ENCODE assay signal across 8 cellular contexts in the genomic region with DNA sequence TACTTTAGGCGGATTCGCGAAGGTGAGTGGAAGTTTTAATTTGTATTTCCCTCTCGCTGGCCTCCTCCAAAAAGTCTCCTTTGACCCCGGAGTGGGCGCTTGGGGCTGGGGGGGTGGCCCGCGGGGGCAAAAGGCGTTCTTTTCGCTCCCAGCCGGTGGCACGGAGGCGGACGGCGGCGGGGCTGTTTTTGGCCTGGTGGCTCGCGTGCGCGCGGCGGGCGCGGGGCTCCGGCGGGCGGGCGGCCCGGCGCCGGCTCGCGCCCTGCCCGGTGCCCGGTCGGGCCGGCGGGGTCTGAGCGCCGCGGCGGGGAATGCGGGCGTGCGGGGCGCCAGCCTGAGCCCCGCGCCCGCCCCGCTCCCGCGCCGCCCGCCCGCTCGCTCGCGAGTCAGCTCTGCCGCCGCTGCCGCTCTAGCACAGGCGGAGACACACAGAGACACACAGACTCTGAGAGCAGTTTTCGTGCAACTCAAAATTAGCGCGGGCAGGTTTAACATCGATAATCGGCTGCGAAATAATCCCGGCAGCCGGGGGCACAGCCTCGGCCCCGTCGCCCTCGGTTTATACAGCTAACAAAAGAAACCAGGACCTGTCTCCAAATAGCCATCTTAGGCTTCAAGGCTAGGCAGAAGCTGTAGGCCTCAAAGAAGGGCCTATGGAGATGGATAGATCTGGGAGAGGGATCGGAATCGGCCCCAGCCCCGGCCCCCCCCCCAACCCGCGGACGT. TPM values are rescaled to one million over a fixed set of nuclear protein-coding genes. Genes with fewer than 3 reads are reported as not detected.
DNase-seq lines count a peak whose midpoint lies in the region; ATAC-seq and TF ChIP-seq lines count a peak whose summit lies in the region.

No MANE protein-coding gene starts in this region.

- peak overlapping the region; percentile 82 to 99 (median 93) for H3K27ac Mint-ChIP-seq in naive thymus-derived CD4-positive, alpha-beta T cell

- H3K36me3 ChIP-seq in BJ (ENCODE audit: control insufficient read depth, insufficient read depth, low read length) (no peaks in the 10 kb centered on the region), HEK293 (ENCODE audit: control insufficient read depth in 2 of 2, insufficient read depth in 1 of 2, low read length in 2 of 2) (peaks cover 6 to 12% of the 10 kb centered on the region in 2 experiments; a peak in 2 of 3 replicates), OCI-LY7 (ENCODE audit: insufficient read depth, low read length) (peaks cover 27% of the 10 kb centered on the region)
- H3K36me3 ChIP-seq in naive thymus-derived CD4-positive, alpha-beta T cell (ENCODE audit: control insufficient read depth in 2 of 3, insufficient read depth in 3 of 3, low read length in 3 of 3), result peaks cover 0 to 12% (median 0%) of the 10 kb centered on the region in 3 experiments

- H3K27me3 Mint-ChIP-seq in naive thymus-derived CD4-positive, alpha-beta T cell, result no peaks in the 10 kb centered on the region

- H3K36me3 Mint-ChIP-seq in naive thymus-derived CD4-positive, alpha-beta T cell, result peaks cover 0 to 27% (median 3%) of the 10 kb centered on the region in 5 donors

- peak overlapping the region; percentile 85 to 100 (median 95) for H3K4me3 Mint-ChIP-seq in naive thymus-derived CD4-positive, alpha-beta T cell

- H3K4me3 ChIP-seq in BJ (ENCODE audit: low read depth, low read length), result peak overlapping the region; percentile 88
- peak overlapping the region; percentile 82 for H3K4me3 ChIP-seq in HEK293 (ENCODE audit: low read depth, low read length)
- peak overlapping the region; percentile 98 for H3K4me3 ChIP-seq in OCI-LY7 (ENCODE audit: low read depth, low read length, poor library complexity, severe bottlenecking)
- H3K4me3 ChIP-seq in fibroblast of mammary gland (ENCODE audit: control insufficient read depth, low read depth, low read length), result peak overlapping the region; percentile 77
- H3K4me3 ChIP-seq in naive thymus-derived CD4-positive, alpha-beta T cell (ENCODE audit: low read length), result peak overlapping the region; percentile 73

- peak overlapping the region; percentile 81 for H3K4me2 ChIP-seq in OCI-LY7 (ENCODE audit: low read length)

- DNase-seq in BJ (ENCODE audit: low read depth) (no peak), OCI-LY7 (ENCODE audit: low spot score) (peak; percentile 80), fibroblast of mammary gland (ENCODE audit: low read depth) (peak; percentile 45)
- DNase-seq in activated T-helper 1 cell treated with anti-CD3 and anti-CD28 coated beads, Interleukin-2, amount 50 U/mL, for 16 hours (ENCODE audit: low read depth in 1 of 2, low spot score in 1 of 2), result peak; percentile 30 to 38
- DNase-seq in naive thymus-derived CD4-positive, alpha-beta T cell, result peak; percentile 40 to 77 (median 65)
- peak; percentile 46 for DNase-seq in stimulated activated naive CD4-positive, alpha-beta T cell treated with Interleukin-2 at 50 U/mL for 16 hours (lab: John Stamatoyannopoulos, UW)

- TF ChIP-seq CTCF in BJ (IDR thresholded peaks at IDR 0.05; ENCODE audit: insufficient read depth, low read depth, low read length) (no peak), HEK293 (tag by site-specific recombination; IDR thresholded peaks at IDR 0.05) (no peak), OCI-LY7 (conservative IDR thresholded peaks at IDR 0.05; ENCODE audit: low read length) (no peak; the same call in 1 of the 2 replicates), fibroblast of mammary gland (conservative IDR thresholded peaks at IDR 0.05; ENCODE audit: control insufficient read depth, insufficient read depth, low read depth, low read length) (no peak)

- ATAC-seq in naive thymus-derived CD4-positive, alpha-beta T cell, result no peak
- ATAC-seq in HG03175 (IDR thresholded peaks at IDR 0.05; ENCODE audit: unreplicated experiment), result no peak

- intact Hi-C loops in OCI-LY7 (cut with micrococcal nuclease; ENCODE audit: unreplicated experiment), result no loop called here
- intact Hi-C loops in naive thymus-derived CD4-positive, alpha-beta T cell (cut with micrococcal nuclease), result loop anchor here (2.0 to 5.0 kb wide), 2 partner anchors 102 to 643 kb away; partner anchors contain the start of gene SLC38A2 (in 1 of the 2)

- POLR2A ChIA-PET in BJ (lab: Charles Lee), result no interaction called here
- POLR2A ChIA-PET in HEK293 (lab: Yijun Ruan, JAX), result interaction anchor here (0.8 to 1.1 kb wide), 5 partner anchors 13 to 515 kb away, joined by 3 to 5 read pairs (median 3); partner anchors contain the start of gene ANO6
- POLR2A ChIA-PET in OCI-LY7 (lab: Charles Lee), result interaction anchor here (0.6 to 1.2 kb wide), 4 partner anchors 19 to 1887 kb away, joined by 3 to 4 read pairs (median 3); no protein-coding TSS in a partner anchor
- POLR2A ChIA-PET in naive thymus-derived CD4-positive, alpha-beta T cell (lab: Charles Lee), result interaction anchor here (1.4 to 6.3 kb wide), 6 partner anchors 9 to 260 kb away, joined by 5 to 69 read pairs (median 34); partner anchors contain the start of gene SCAF11

- no peaks in the 10 kb centered on the region for H3K9me3 Mint-ChIP-seq in naive thymus-derived CD4-positive, alpha-beta T cell

- H3K9me3 ChIP-seq in HEK293 (ENCODE audit: control insufficient read depth, insufficient read depth, low read depth, low read length) (no peaks in the 10 kb centered on the region), OCI-LY7 (ENCODE audit: low read length) (no peaks in the 10 kb centered on the region)
- H3K9me3 ChIP-seq in naive thymus-derived CD4-positive, alpha-beta T cell (ENCODE audit: control insufficient read depth in 2 of 3, low read length in 3 of 3), result no peaks in the 10 kb centered on the region

- BruUV-seq in OCI-LY7 (replicated peaks; lab: Mats Ljungman, UMichigan), result no TSS peak

- H3K79me2 ChIP-seq in OCI-LY7 (ENCODE audit: insufficient read depth, low read depth, low read length), result peaks cover 68% of the 10 kb centered on the region

- H3K4me1 ChIP-seq in HEK293 (ENCODE audit: control insufficient read depth, insufficient read depth, low read length) (peaks cover 4% of the 10 kb centered on the region; the same call in 1 of the 2 replicates), OCI-LY7 (ENCODE audit: insufficient read depth, low read length, poor library complexity, severe bottlenecking) (peaks cover 17% of the 10 kb centered on the region)
- peaks cover 12 to 24% of the 10 kb centered on the region in 2 donors for H3K4me1 ChIP-seq in naive thymus-derived CD4-positive, alpha-beta T cell (ENCODE audit: control insufficient read depth in 2 of 2, insufficient read depth in 2 of 2, low read length in 2 of 2)

- H3K27me3 ChIP-seq in BJ (ENCODE audit: control insufficient read depth, insufficient read depth, low read length), result no peaks in the 10 kb centered on the region
- H3K27me3 ChIP-seq in naive thymus-derived CD4-positive, alpha-beta T cell (ENCODE audit: control insufficient read depth in 2 of 2, insufficient read depth in 2 of 2, low read length in 2 of 2), result no peaks in the 10 kb centered on the region

- peak overlapping the region; percentile 98 for H3K27ac ChIP-seq in HEK293 (ENCODE audit: extremely low read depth, low read depth, low read length)
- peak overlapping the region; percentile 97 for H3K27ac ChIP-seq in OCI-LY7 (ENCODE audit: low read depth, low read length, poor library complexity, severe bottlenecking)
- H3K27ac ChIP-seq in naive thymus-derived CD4-positive, alpha-beta T cell (ENCODE audit: low read depth, low read length), result peak overlapping the region; percentile 96

- H2AFZ ChIP-seq in OCI-LY7 (ENCODE audit: low read length), result peak overlapping the region; percentile 61; the same call in 1 of the 2 replicates

- peaks cover 4% of the 10 kb centered on the region; the same call in 1 of the 2 replicates for H4K20me1 ChIP-seq in OCI-LY7 (ENCODE audit: insufficient read depth, low read length)

- no peaks in the 10 kb centered on the region for H3K9me2 ChIP-seq in OCI-LY7 (ENCODE audit: insufficient read depth, low read length)

- CTCF ChIA-PET in BJ (lab: Yijun Ruan, JAX), result interaction anchor here (0.6 to 7.7 kb wide), 5 partner anchors 7 to 401 kb away, joined by 3 to 73 read pairs (median 3); no protein-coding TSS in a partner anchor
- CTCF ChIA-PET in HEK293 (lab: Yijun Ruan, JAX), result interaction anchor here (0.5 to 0.7 kb wide), 4 partner anchors 73 to 540 kb away, joined by 3 read pairs; no protein-coding TSS in a partner anchor
- CTCF ChIA-PET in OCI-LY7 (lab: Charles Lee; ENCODE audit: unreplicated experiment), result interaction anchor here (0.6 kb wide), 1 partner anchor 260 kb away, joined by 3 read pairs; the partner anchor contains the start of gene SCAF11
- CTCF ChIA-PET in naive thymus-derived CD4-positive, alpha-beta T cell (lab: Charles Lee), result interaction anchor here (0.6 to 7.2 kb wide), 5 partner anchors 14 to 186 kb away, joined by 3 to 58 read pairs (median 4); no protein-coding TSS in a partner anchor

- H3K4me1 Mint-ChIP-seq in naive thymus-derived CD4-positive, alpha-beta T cell, result peaks cover 19 to 44% (median 34%) of the 10 kb centered on the region in 7 donors

TF ChIP-seq in HEK293, 187 proteins besides CTCF, POLR2A, EP300 and RAD21 (continues in another document):
- TF ChIP-seq, protein P1, sequence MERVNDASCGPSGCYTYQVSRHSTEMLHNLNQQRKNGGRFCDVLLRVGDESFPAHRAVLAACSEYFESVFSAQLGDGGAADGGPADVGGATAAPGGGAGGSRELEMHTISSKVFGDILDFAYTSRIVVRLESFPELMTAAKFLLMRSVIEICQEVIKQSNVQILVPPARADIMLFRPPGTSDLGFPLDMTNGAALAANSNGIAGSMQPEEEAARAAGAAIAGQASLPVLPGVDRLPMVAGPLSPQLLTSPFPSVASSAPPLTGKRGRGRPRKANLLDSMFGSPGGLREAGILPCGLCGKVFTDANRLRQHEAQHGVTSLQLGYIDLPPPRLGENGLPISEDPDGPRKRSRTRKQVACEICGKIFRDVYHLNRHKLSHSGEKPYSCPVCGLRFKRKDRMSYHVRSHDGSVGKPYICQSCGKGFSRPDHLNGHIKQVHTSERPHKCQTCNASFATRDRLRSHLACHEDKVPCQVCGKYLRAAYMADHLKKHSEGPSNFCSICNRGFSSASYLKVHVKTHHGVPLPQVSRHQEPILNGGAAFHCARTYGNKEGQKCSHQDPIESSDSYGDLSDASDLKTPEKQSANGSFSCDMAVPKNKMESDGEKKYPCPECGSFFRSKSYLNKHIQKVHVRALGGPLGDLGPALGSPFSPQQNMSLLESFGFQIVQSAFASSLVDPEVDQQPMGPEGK (tag by site-specific recombination; IDR thresholded peaks at IDR 0.05), result 0 out of 2 replicates have a peak, but pooled peaks have one; percentile 4
- TF ChIP-seq ZBTB17 (tag by site-specific recombination; IDR thresholded peaks at IDR 0.05), result peak; percentile 68; the same call in 1 of the 2 replicates
- TF ChIP-seq ZNF274 (IDR thresholded peaks at IDR 0.05; ENCODE audit: low read length), result no peak
- TF ChIP-seq ZNF274 (tag by site-specific recombination; IDR thresholded peaks at IDR 0.05; ENCODE audit: borderline replicate concordance), result no peak
- peak; percentile 49 for TF ChIP-seq EGR2 (tag by site-specific recombination; IDR thresholded peaks at IDR 0.05; ENCODE audit: low read depth)

RNA-seq across cellular contexts. Expression of gene ARID2, which starts 0.8 kb away (rescaled TPM):
- polyA plus RNA-seq in BJ (2011; rRNA removed), result 11.1 and 15.7 TPM in 2 replicates
- 27.3 and 37.1 TPM in 2 replicates for polyA minus RNA-seq in BJ (2011; rRNA and poly(A)+ RNA removed)
- total RNA-seq in OCI-LY7 (2014; rRNA removed; shearing (Covaris generic)), result 30.1 and 30.5 TPM in 2 replicates
- total RNA-seq in OCI-LY7 (2022), result 44.9 and 49.5 TPM in 2 replicates
- 10 to 100 TPM; 46.0 to 61.0 (median 50.8) TPM for total RNA-seq in naive thymus-derived CD4-positive, alpha-beta T cell
- 10 to 100 TPM; 11.7 to 15.6 TPM for polyA plus RNA-seq in naive thymus-derived CD4-positive, alpha-beta T cell
